In genomic region chr17:14330492-14330920, GRCh38 we compare ENCODE assay signal across 1 cellular context.
TF ChIP-seq lines count a peak whose summit lies in the region.

No MANE protein-coding gene starts in this region.

TF ChIP-seq in HepG2, 621 proteins besides CTCF, POLR2A, EP300 and RAD21 (continued from another document and continues in another):
- TF ChIP-seq MIER3 (CRISPR knock-in tag; IDR thresholded peaks at IDR 0.05; ENCODE audit: borderline replicate concordance) (no peak; the same call in 1 of the 2 replicates), ZNF766 (CRISPR knock-in tag; IDR thresholded peaks at IDR 0.05; ENCODE audit: borderline replicate concordance) (no peak), ZNF772 (CRISPR knock-in tag; IDR thresholded peaks at IDR 0.05) (no peak), SKI (IDR thresholded peaks at IDR 0.05; ENCODE audit: partially characterized antibody) (no peak), ZFP36L2 (CRISPR knock-in tag; IDR thresholded peaks at IDR 0.05) (no peak), GPN1 (CRISPR knock-in tag; IDR thresholded peaks at IDR 0.05; ENCODE audit: borderline replicate concordance) (no peak), SIX1 (CRISPR knock-in tag; IDR thresholded peaks at IDR 0.05; ENCODE audit: borderline replicate concordance) (no peak), ZFP90 (CRISPR knock-in tag; IDR thresholded peaks at IDR 0.05; ENCODE audit: borderline replicate concordance) (no peak), ZKSCAN8 (CRISPR knock-in tag; IDR thresholded peaks at IDR 0.05; ENCODE audit: borderline replicate concordance) (no peak), HOXD1 (CRISPR knock-in tag; IDR thresholded peaks at IDR 0.05) (no peak), KLF12 (CRISPR knock-in tag; IDR thresholded peaks at IDR 0.05; ENCODE audit: borderline replicate concordance) (no peak), ZNF253 (CRISPR knock-in tag; IDR thresholded peaks at IDR 0.05; ENCODE audit: borderline replicate concordance) (no peak), ZNF691 (CRISPR knock-in tag; IDR thresholded peaks at IDR 0.05; ENCODE audit: borderline replicate concordance, low read depth) (no peak), ZNF776 (CRISPR knock-in tag; IDR thresholded peaks at IDR 0.05) (no peak), ZNF549 (CRISPR knock-in tag; IDR thresholded peaks at IDR 0.05) (no peak), ZNF275 (CRISPR knock-in tag; IDR thresholded peaks at IDR 0.05; ENCODE audit: borderline replicate concordance) (no peak), ZNF441 (CRISPR knock-in tag; IDR thresholded peaks at IDR 0.05; ENCODE audit: borderline replicate concordance) (no peak), ZXDC (CRISPR knock-in tag; IDR thresholded peaks at IDR 0.05) (no peak), NR2F2 (IDR thresholded peaks at IDR 0.05; ENCODE audit: borderline replicate concordance, low read depth) (no peak), ZNF780A (CRISPR knock-in tag; IDR thresholded peaks at IDR 0.05) (no peak), MXI1 (IDR thresholded peaks at IDR 0.05; ENCODE audit: borderline replicate concordance, low read depth, low read length) (no peak), SPEN (CRISPR knock-in tag; IDR thresholded peaks at IDR 0.05; ENCODE audit: low read depth) (0 out of 2 replicates have a peak, but pooled peaks have one; percentile 46), ZNF660 (CRISPR knock-in tag; IDR thresholded peaks at IDR 0.05; ENCODE audit: borderline replicate concordance, low read depth) (no peak), PAXIP1 (CRISPR knock-in tag; conservative IDR thresholded peaks at IDR 0.05) (peak; percentile 57), ZNF383 (CRISPR knock-in tag; IDR thresholded peaks at IDR 0.05; ENCODE audit: borderline replicate concordance) (no peak), ZNF703 (CRISPR knock-in tag; IDR thresholded peaks at IDR 0.05; ENCODE audit: borderline replicate concordance) (no peak), HNF1B (CRISPR knock-in tag; IDR thresholded peaks at IDR 0.05) (peak; percentile 64; the same call in 1 of the 2 replicates), CEBPB (IDR thresholded peaks at IDR 0.05; ENCODE audit: borderline replicate concordance, low read depth, low read length) (peak; percentile 87), MIXL1 (CRISPR knock-in tag; IDR thresholded peaks at IDR 0.05) (no peak), ARNTL (CRISPR knock-in tag; IDR thresholded peaks at IDR 0.05) (peak; percentile 42; the same call in 1 of the 2 replicates), ZNF274 (CRISPR knock-in tag; IDR thresholded peaks at IDR 0.05) (no peak), ZFP36 (IDR thresholded peaks at IDR 0.05; ENCODE audit: borderline replicate concordance, low read depth, low read length, partially characterized antibody) (no peak), ATF7 (IDR thresholded peaks at IDR 0.05) (no peak), ATF7 (CRISPR knock-in tag; IDR thresholded peaks at IDR 0.05) (no peak), KLF9 (CRISPR knock-in tag; IDR thresholded peaks at IDR 0.05; ENCODE audit: low read depth) (no peak), HES4 (CRISPR knock-in tag; IDR thresholded peaks at IDR 0.05; ENCODE audit: borderline replicate concordance) (no peak), GFI1 (CRISPR knock-in tag; IDR thresholded peaks at IDR 0.05; ENCODE audit: borderline replicate concordance) (no peak), UBTF (CRISPR knock-in tag; IDR thresholded peaks at IDR 0.05) (no peak), ZNF232 (CRISPR knock-in tag; IDR thresholded peaks at IDR 0.05; ENCODE audit: borderline replicate concordance) (no peak), KDM5A (IDR thresholded peaks at IDR 0.05; ENCODE audit: borderline replicate concordance, low read length) (no peak), FOXM1 (CRISPR knock-in tag; IDR thresholded peaks at IDR 0.05) (no peak), MZF1 (CRISPR knock-in tag; IDR thresholded peaks at IDR 0.05; ENCODE audit: borderline replicate concordance) (no peak), MED8 (CRISPR knock-in tag; IDR thresholded peaks at IDR 0.05; ENCODE audit: insufficient replicate concordance) (no peak), TEAD3 (CRISPR knock-in tag; optimal IDR thresholded peaks at IDR 0.05; ENCODE audit: borderline replicate concordance) (no peak), CREB1 (IDR thresholded peaks at IDR 0.05) (no peak), CREB1 (CRISPR knock-in tag; IDR thresholded peaks at IDR 0.05) (no peak), HIC2 (CRISPR knock-in tag; IDR thresholded peaks at IDR 0.05; ENCODE audit: low read depth) (no peak; the same call in 1 of the 2 replicates), GATA4 (IDR thresholded peaks at IDR 0.05; ENCODE audit: borderline replicate concordance, low read depth) (no peak), NKX3-1 (CRISPR knock-in tag; IDR thresholded peaks at IDR 0.05) (no peak), MNT (IDR thresholded peaks at IDR 0.05) (no peak), ZNF580 (CRISPR knock-in tag; IDR thresholded peaks at IDR 0.05; ENCODE audit: borderline replicate concordance, low read depth) (no peak), ATF3 (CRISPR knock-in tag; IDR thresholded peaks at IDR 0.05) (no peak), ZNF530 (CRISPR knock-in tag; IDR thresholded peaks at IDR 0.05; ENCODE audit: low read depth) (no peak), RFX5 (IDR thresholded peaks at IDR 0.05; ENCODE audit: low read depth, low read length) (no peak), ZBTB7A (CRISPR knock-in tag; IDR thresholded peaks at IDR 0.05) (no peak), ZNF709 (CRISPR knock-in tag; IDR thresholded peaks at IDR 0.05) (no peak), ELF1 (CRISPR knock-in tag; IDR thresholded peaks at IDR 0.05) (no peak), FOXJ3 (CRISPR knock-in tag; IDR thresholded peaks at IDR 0.05; ENCODE audit: borderline replicate concordance) (no peak)
